In genomic region chr9:16192403-16193017, GRCh38 we compare ENCODE assay signal across 10 cellular contexts.
DNase-seq lines count a peak whose midpoint lies in the region; ATAC-seq and TF ChIP-seq lines count a peak whose summit lies in the region.
"Had no signal": no experiment of that assay in that cellular context is flagged by ENCODE, and none has a peak within 500 bp of the region (broad histone marks: within the 10 kb centered on the region; RNA-seq: fewer than 3 reads in every experiment).

No MANE protein-coding gene starts in this region.

- no peak overlapping the region for H3K4me3 Mint-ChIP-seq in T-helper 17 cell

- H3K79me2 ChIP-seq in ACC112 (ENCODE audit: control insufficient read depth, insufficient read depth, low read length, unreplicated experiment) = no peaks in the 10 kb centered on the region
- H3K79me2 ChIP-seq in KMS-11 (ENCODE audit: insufficient read depth, low read depth) = no peaks in the 10 kb centered on the region

- peaks cover 3% of the 10 kb centered on the region; the same call in 1 of the 2 replicates for H3K36me3 ChIP-seq in ACC112 (ENCODE audit: insufficient read depth, low read length)
- H3K36me3 ChIP-seq in KMS-11 (ENCODE audit: insufficient read depth) = no peaks in the 10 kb centered on the region
- no peaks in the 10 kb centered on the region for H3K36me3 ChIP-seq in mesodermal cell (ENCODE audit: control insufficient read depth, insufficient read depth, low read length)
- H3K36me3 ChIP-seq: Peyer's patch had no signal

- no peaks in the 10 kb centered on the region for H4K20me1 ChIP-seq in KMS-11 (ENCODE audit: insufficient read depth)

- H3K4me1 ChIP-seq in ACC112 (ENCODE audit: control insufficient read depth, insufficient read depth, low read length, unreplicated experiment) (peaks cover 35% of the 10 kb centered on the region), KMS-11 (ENCODE audit: low read depth, poor library complexity, severe bottlenecking) (peaks cover 15% of the 10 kb centered on the region), mesodermal cell (ENCODE audit: control insufficient read depth, insufficient read depth, low read length, poor library complexity, severe bottlenecking) (peaks cover 44% of the 10 kb centered on the region)

- peak overlapping the region; percentile 79 for H3K27ac ChIP-seq in ACC112 (ENCODE audit: low read depth, low read length)
- no peak overlapping the region for H3K27ac ChIP-seq in KMS-11
- peak overlapping the region; percentile 99 for H3K27ac ChIP-seq in mesodermal cell (ENCODE audit: low read depth, low read length, severe bottlenecking)
- H3K27ac ChIP-seq: Peyer's patch had no signal

- in situ Hi-C loops in astrocyte of the spinal cord (cut with HindIII; ENCODE audit: low sequenced_read_pairs) = no loop called here

- H3K9me3 ChIP-seq in mesodermal cell (ENCODE audit: control insufficient read depth, low read length) = no peaks in the 10 kb centered on the region
- H3K9me3 ChIP-seq in T-helper 17 cell (ENCODE audit: control insufficient read depth, low read length, poor library complexity, severe bottlenecking) = no peaks in the 10 kb centered on the region
- H3K9me3 ChIP-seq: Peyer's patch had no signal

- no peak overlapping the region for H3K27ac Mint-ChIP-seq in T-helper 17 cell

- no peaks in the 10 kb centered on the region for H3K4me1 Mint-ChIP-seq in T-helper 17 cell

- peak; percentile 6; the same call in 1 of the 2 replicates for TF ChIP-seq CTCF in KMS-11 (conservative IDR thresholded peaks at IDR 0.05; ENCODE audit: low read depth, low read length)
- no peak for TF ChIP-seq CTCF in astrocyte of the spinal cord (IDR thresholded peaks at IDR 0.05; ENCODE audit: low read depth, low read length)

- ATAC-seq in HG02938 (IDR thresholded peaks at IDR 0.05; ENCODE audit: unreplicated experiment) = no peak
- no peak for ATAC-seq in T-helper 17 cell

- peak overlapping the region; percentile 41 for H3K4me2 ChIP-seq in KMS-11

- no peaks in the 10 kb centered on the region for H3K36me3 Mint-ChIP-seq in T-helper 17 cell (ENCODE audit: low read depth)

- WGBS in mesodermal cell (ENCODE audit: insufficient coverage in 2 of 2), 2 experiments = 0 to 10% methylated on average over 2 to 4 of the region's 6 CpGs

- H3K9ac ChIP-seq in KMS-11 = no peak overlapping the region

- H2AFZ ChIP-seq in ACC112 (ENCODE audit: low read length, unreplicated experiment) (peak overlapping the region; percentile 52), KMS-11 (ENCODE audit: low read depth) (peak overlapping the region; percentile 98)

- no peaks in the 10 kb centered on the region for H3K27me3 ChIP-seq in ACC112 (ENCODE audit: insufficient read depth, low read length)
- H3K27me3 ChIP-seq in KMS-11 (ENCODE audit: insufficient read depth, low read depth) = no peaks in the 10 kb centered on the region
- H3K27me3 ChIP-seq: Peyer's patch had no signal

- peaks cover 5% of the 10 kb centered on the region for H3K27me3 Mint-ChIP-seq in T-helper 17 cell

- DNase-seq in astrocyte of the spinal cord (ENCODE audit: low read depth, low spot score) = peak; percentile 65
- no peak for DNase-seq in GM19238 (ENCODE audit: insufficient read length, low spot score)
- no peak for DNase-seq in T-helper 17 cell
- no peak for DNase-seq in Kasumi-1 (lab: John Stamatoyannopoulos, UW)
- DNase-seq: NCI-H2171 had no signal

- H3K4me3 ChIP-seq in ACC112 (ENCODE audit: low read depth, low read length) (peak overlapping the region; percentile 36; the same call in 1 of the 2 replicates), KMS-11 (IDR thresholded peaks at IDR 0.05; ENCODE audit: insufficient read depth, low read depth, low read length) (no peak overlapping the region), astrocyte of the spinal cord (ENCODE audit: low read depth, low read length) (no peak overlapping the region), mesodermal cell (ENCODE audit: extremely low read depth, insufficient read depth, low read length, poor library complexity, severe bottlenecking) (no peak overlapping the region)
- H3K4me3 ChIP-seq: Peyer's patch had no signal
